Comparison of ENCODE assay signal across 9 cellular contexts in the genomic region with DNA sequence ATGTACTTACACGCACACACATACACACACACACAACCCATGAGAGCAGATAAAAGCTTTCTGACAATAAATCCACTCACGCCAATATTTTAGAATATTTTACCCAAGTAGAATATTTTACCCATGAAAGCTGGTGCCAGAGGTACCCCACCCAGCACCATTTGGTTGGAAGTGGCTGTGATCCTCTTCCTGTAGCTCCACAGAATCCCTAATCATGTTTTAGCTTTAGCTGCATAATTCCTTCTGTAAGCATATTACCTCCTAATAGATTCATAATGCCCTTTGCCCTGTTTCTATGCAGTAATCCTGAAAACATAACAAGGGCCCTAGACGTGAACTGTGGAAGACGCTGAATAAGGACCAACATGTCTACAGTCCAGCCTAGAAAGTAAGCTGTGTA.
DNase-seq lines count a peak whose midpoint lies in the region; ATAC-seq and TF ChIP-seq lines count a peak whose summit lies in the region.
"Had no signal": no experiment of that assay in that cellular context is flagged by ENCODE, and none has a peak within 500 bp of the region (broad histone marks: within the 10 kb centered on the region; RNA-seq: fewer than 3 reads in every experiment).

No MANE protein-coding gene starts in this region.

- POLR2A ChIA-PET in naive thymus-derived CD8-positive, alpha-beta T cell (lab: Charles Lee): interaction anchor here (0.5 to 2.0 kb wide), 9 partner anchors 11 to 120 kb away, joined by 3 to 6 read pairs (median 3); no protein-coding TSS in a partner anchor

- 76% methylated on average over 4 of the region's 4 CpGs for WGBS in right cardiac atrium

- TF ChIP-seq CTCF in right atrium auricular region (IDR thresholded peaks at IDR 0.05) (no peak), brain (conservative IDR thresholded peaks at IDR 0.05) (no peak)

- H3K9me3 ChIP-seq in right atrium auricular region (no peaks in the 10 kb centered on the region), right cardiac atrium (ENCODE audit: control insufficient read depth, low read length) (no peaks in the 10 kb centered on the region)

- no peaks in the 10 kb centered on the region for H3K27me3 ChIP-seq in right atrium auricular region
- no peaks in the 10 kb centered on the region for H3K27me3 ChIP-seq in right cardiac atrium (ENCODE audit: control insufficient read depth, insufficient read depth)

- peak overlapping the region; percentile 27 to 91 (median 90) for H3K27ac Mint-ChIP-seq in brain
- peak overlapping the region in 8 of 10 donors; percentile 20 to 93 (median 85) for H3K27ac Mint-ChIP-seq in naive thymus-derived CD8-positive, alpha-beta T cell

- peaks cover 7% of the 10 kb centered on the region for H3K36me3 Mint-ChIP-seq in brain
- H3K36me3 Mint-ChIP-seq in naive thymus-derived CD8-positive, alpha-beta T cell: peaks cover 0 to 52% (median 8%) of the 10 kb centered on the region in 3 donors

- H3K36me3 ChIP-seq in right atrium auricular region: peaks cover 8% of the 10 kb centered on the region

- intact Hi-C loops in right cardiac atrium (cut with DNase I): no loop called here

- no peak for ATAC-seq in right cardiac atrium
- ATAC-seq in naive thymus-derived CD8-positive, alpha-beta T cell: no peak
- no peak for ATAC-seq in HG03432 (IDR thresholded peaks at IDR 0.05; ENCODE audit: unreplicated experiment)
- no peak for ATAC-seq in GM21528 (IDR thresholded peaks at IDR 0.05; ENCODE audit: low FRiP score, unreplicated experiment)

- peak overlapping the region in 1 of 5 experiments; percentile 14 for H3K4me3 Mint-ChIP-seq in brain
- peak overlapping the region in 1 of 10 donors; percentile 73 for H3K4me3 Mint-ChIP-seq in naive thymus-derived CD8-positive, alpha-beta T cell

- peaks cover 0 to 2% (median 0%) of the 10 kb centered on the region in 5 experiments for H3K9me3 Mint-ChIP-seq in brain
- H3K9me3 Mint-ChIP-seq in naive thymus-derived CD8-positive, alpha-beta T cell: no peaks in the 10 kb centered on the region

- DNase-seq in right atrium auricular region (ENCODE audit: low spot score) (no peak), right cardiac atrium (no peak), HT-29 (ENCODE audit: low spot score) (no peak), glomerular visceral epithelial cell (ENCODE audit: extremely low spot score) (no peak)
- no peak for DNase-seq in naive thymus-derived CD8-positive, alpha-beta T cell
- DNase-seq: activated CD4-positive, alpha-beta T cell treated with anti-CD3 and anti-CD28 coated beads, Interleukin-2, amount 50 U/mL, for 4 hours had no signal

- H3K4me1 ChIP-seq in right atrium auricular region: peaks cover 0 to 41% of the 10 kb centered on the region in 2 donors
- H3K4me1 ChIP-seq in right cardiac atrium (ENCODE audit: control insufficient read depth, insufficient read depth, low read length): peaks cover 11% of the 10 kb centered on the region

- H3K4me1 Mint-ChIP-seq in brain: peaks cover 34% of the 10 kb centered on the region
- peaks cover 15 to 68% (median 51%) of the 10 kb centered on the region in 4 donors for H3K4me1 Mint-ChIP-seq in naive thymus-derived CD8-positive, alpha-beta T cell

- no peaks in the 10 kb centered on the region for H3K27me3 Mint-ChIP-seq in brain
- no peaks in the 10 kb centered on the region for H3K27me3 Mint-ChIP-seq in naive thymus-derived CD8-positive, alpha-beta T cell

- H3K4me3 ChIP-seq in right atrium auricular region: no peak overlapping the region
- H3K4me3 ChIP-seq in right cardiac atrium (ENCODE audit: low read length): no peak overlapping the region

- H3K27ac ChIP-seq in right atrium auricular region (peak overlapping the region; percentile 45 to 55), right cardiac atrium (ENCODE audit: low read length) (no peak overlapping the region)
